ENCODE assay signal across 8 cellular contexts in genomic region chr5:115634343-115635132, GRCh38. TPM values are rescaled to one million over a fixed set of nuclear protein-coding genes. Genes with fewer than 3 reads are reported as not detected.
DNase-seq lines count a peak whose midpoint lies in the region; ATAC-seq and TF ChIP-seq lines count a peak whose summit lies in the region.

No MANE protein-coding gene starts in this region.

- peaks cover 5% of the 10 kb centered on the region for H3K27me3 Mint-ChIP-seq in activated T-cell treated with anti-CD3 and anti-CD28 coated beads, Interleukin-2, amount 50 U/mL, for 4 hours (ENCODE audit: low read depth)
- peaks cover 0 to 66% (median 0%) of the 10 kb centered on the region in 5 donors for H3K27me3 Mint-ChIP-seq in naive thymus-derived CD4-positive, alpha-beta T cell
- H3K27me3 Mint-ChIP-seq in stimulated activated memory B cell treated with anti-CD40 and anti-IgM and Interleukin-4, amounts not matched to agents 10 μg/mL and 1 μg/mL and 100 μg/mL, for 72 hours: peaks cover 19% of the 10 kb centered on the region

- H3K4me2 ChIP-seq in PC-3 (ENCODE audit: low read length): peak overlapping the region; percentile 73

- TF ChIP-seq CTCF in PC-3 (conservative IDR thresholded peaks at IDR 0.05; ENCODE audit: low read depth, low read length): peak; percentile 80
- TF ChIP-seq CTCF in fibroblast of mammary gland (conservative IDR thresholded peaks at IDR 0.05; ENCODE audit: control insufficient read depth, insufficient read depth, low read depth, low read length): peak; percentile 96

- H3K9me2 ChIP-seq in PC-3 (replicated peaks; ENCODE audit: low read length): no peaks in the 10 kb centered on the region

- POLR2A ChIA-PET in PC-3 (lab: Charles Lee; ENCODE audit: unreplicated experiment): no interaction called here
- POLR2A ChIA-PET in naive thymus-derived CD4-positive, alpha-beta T cell (lab: Charles Lee): interaction anchor here (0.7 to 1.1 kb wide), 3 partner anchors 19 to 207 kb away, joined by 3 read pairs; partner anchors contain the start of gene AP3S1

- CTCF ChIA-PET in PC-3 (lab: Charles Lee): interaction anchor here (0.6 to 1.1 kb wide), 3 partner anchors 24 to 435 kb away, joined by 3 to 4 read pairs (median 4); no protein-coding TSS in a partner anchor
- CTCF ChIA-PET in naive thymus-derived CD4-positive, alpha-beta T cell (lab: Charles Lee): interaction anchor here (0.7 to 2.5 kb wide), 7 partner anchors 10 to 435 kb away, joined by 3 to 19 read pairs (median 4); no protein-coding TSS in a partner anchor

- H3K36me3 ChIP-seq in PC-3 (ENCODE audit: low read depth, low read length): no peaks in the 10 kb centered on the region
- no peaks in the 10 kb centered on the region for H3K36me3 ChIP-seq in naive thymus-derived CD4-positive, alpha-beta T cell (ENCODE audit: control insufficient read depth in 2 of 3, insufficient read depth in 3 of 3, low read length in 3 of 3)

- H3K27ac ChIP-seq in PC-3 (ENCODE audit: low read length): no peak overlapping the region
- no peak overlapping the region for H3K27ac ChIP-seq in naive thymus-derived CD4-positive, alpha-beta T cell (ENCODE audit: low read depth, low read length)

- no peaks in the 10 kb centered on the region for H3K79me2 ChIP-seq in PC-3 (ENCODE audit: low read length)

- no peaks in the 10 kb centered on the region for H3K27me3 ChIP-seq in PC-3 (ENCODE audit: low read length)
- H3K27me3 ChIP-seq in naive thymus-derived CD4-positive, alpha-beta T cell (ENCODE audit: control insufficient read depth in 2 of 2, insufficient read depth in 2 of 2, low read length in 2 of 2): no peaks in the 10 kb centered on the region

- H4K20me1 ChIP-seq in PC-3 (ENCODE audit: low read length): no peaks in the 10 kb centered on the region

- H3K36me3 Mint-ChIP-seq in activated T-cell treated with anti-CD3 and anti-CD28 coated beads, Interleukin-2, amount 50 U/mL, for 4 hours (ENCODE audit: insufficient read depth): no peaks in the 10 kb centered on the region
- H3K36me3 Mint-ChIP-seq in naive thymus-derived CD4-positive, alpha-beta T cell: no peaks in the 10 kb centered on the region
- no peaks in the 10 kb centered on the region for H3K36me3 Mint-ChIP-seq in stimulated activated memory B cell treated with anti-CD40 and anti-IgM and Interleukin-4, amounts not matched to agents 10 μg/mL and 1 μg/mL and 100 μg/mL, for 72 hours

- H3F3A ChIP-seq in PC-3 (ENCODE audit: low read length, unreplicated experiment): no peaks in the 10 kb centered on the region

- H2AFZ ChIP-seq in PC-3 (ENCODE audit: low read length): peak overlapping the region; percentile 71

- peaks cover 20% of the 10 kb centered on the region for H3K4me1 Mint-ChIP-seq in activated T-cell treated with anti-CD3 and anti-CD28 coated beads, Interleukin-2, amount 50 U/mL, for 4 hours (ENCODE audit: low read depth)
- peaks cover 0 to 44% (median 7%) of the 10 kb centered on the region in 7 donors for H3K4me1 Mint-ChIP-seq in naive thymus-derived CD4-positive, alpha-beta T cell
- peaks cover 20% of the 10 kb centered on the region for H3K4me1 Mint-ChIP-seq in stimulated activated memory B cell treated with anti-CD40 and anti-IgM and Interleukin-4, amounts not matched to agents 10 μg/mL and 1 μg/mL and 100 μg/mL, for 72 hours

- no peaks in the 10 kb centered on the region for H3K9me3 ChIP-seq in PC-3 (ENCODE audit: low read length)
- no peaks in the 10 kb centered on the region for H3K9me3 ChIP-seq in naive thymus-derived CD4-positive, alpha-beta T cell (ENCODE audit: control insufficient read depth in 2 of 3, low read length in 3 of 3)

- peak overlapping the region; percentile 51 for H3K4me3 Mint-ChIP-seq in activated T-cell treated with anti-CD3 and anti-CD28 coated beads, Interleukin-2, amount 50 U/mL, for 4 hours
- peak overlapping the region; percentile 59 to 87 (median 80) for H3K4me3 Mint-ChIP-seq in naive thymus-derived CD4-positive, alpha-beta T cell
- H3K4me3 Mint-ChIP-seq in stimulated activated memory B cell treated with anti-CD40 and anti-IgM and Interleukin-4, amounts not matched to agents 10 μg/mL and 1 μg/mL and 100 μg/mL, for 72 hours: peak overlapping the region; percentile 24

- H3K4me3 ChIP-seq in Jurkat, Clone E6-1 (ENCODE audit: low read length): peak overlapping the region; percentile 44
- H3K4me3 ChIP-seq in PC-3 (ENCODE audit: low read length) (peak overlapping the region; percentile 39), fibroblast of mammary gland (ENCODE audit: control insufficient read depth, low read depth, low read length) (peak overlapping the region; percentile 20)
- peak overlapping the region; percentile 18 for H3K4me3 ChIP-seq in naive thymus-derived CD4-positive, alpha-beta T cell (ENCODE audit: low read length)

- BruUV-seq in PC-3 (replicated peaks; lab: Mats Ljungman, UMichigan): no TSS peak

- DNase-seq in DMS53 (lab: John Stamatoyannopoulos, UW) (peak; percentile 90), PC-3 (peak; percentile 85), fibroblast of mammary gland (ENCODE audit: low read depth) (peak; percentile 81)
- DNase-seq in Jurkat, Clone E6-1 (ENCODE audit: low read depth, low spot score): peak; percentile 81
- peak; percentile 78 for DNase-seq in activated T-cell treated with anti-CD3 and anti-CD28 coated beads, Interleukin-2, amount 50 U/mL, for 4 hours
- peak; percentile 59 to 75 (median 67) for DNase-seq in naive thymus-derived CD4-positive, alpha-beta T cell

- peak overlapping the region in 6 of 9 donors; percentile 6 to 67 (median 43) for H3K27ac Mint-ChIP-seq in naive thymus-derived CD4-positive, alpha-beta T cell
- H3K27ac Mint-ChIP-seq in stimulated activated memory B cell treated with anti-CD40 and anti-IgM and Interleukin-4, amounts not matched to agents 10 μg/mL and 1 μg/mL and 100 μg/mL, for 72 hours: no peak overlapping the region

- no peaks in the 10 kb centered on the region for H3K9me3 Mint-ChIP-seq in activated T-cell treated with anti-CD3 and anti-CD28 coated beads, Interleukin-2, amount 50 U/mL, for 4 hours
- H3K9me3 Mint-ChIP-seq in naive thymus-derived CD4-positive, alpha-beta T cell: no peaks in the 10 kb centered on the region
- no peaks in the 10 kb centered on the region for H3K9me3 Mint-ChIP-seq in stimulated activated memory B cell treated with anti-CD40 and anti-IgM and Interleukin-4, amounts not matched to agents 10 μg/mL and 1 μg/mL and 100 μg/mL, for 72 hours

- ATAC-seq in GM21619 (IDR thresholded peaks at IDR 0.05; ENCODE audit: unreplicated experiment): peak; percentile 69
- peak; percentile 96 for ATAC-seq in PC-3
- ATAC-seq in activated T-cell treated with anti-CD3 and anti-CD28 coated beads, Interleukin-2, amount 50 U/mL, for 4 hours: peak; percentile 54 to 56
- ATAC-seq in naive thymus-derived CD4-positive, alpha-beta T cell: peak; percentile 97
- ATAC-seq in stimulated activated memory B cell treated with anti-CD40 and anti-IgM and Interleukin-4, amounts not matched to agents 10 μg/mL and 1 μg/mL and 100 μg/mL, for 72 hours: peak; percentile 92

- intact Hi-C loops in PC-3 (cut with micrococcal nuclease): loop anchor here (1.0 to 2.0 kb wide), 4 partner anchors 197 to 434 kb away; no protein-coding TSS in a partner anchor
- intact Hi-C loops in naive thymus-derived CD4-positive, alpha-beta T cell (cut with micrococcal nuclease): loop anchor here (1.0 to 2.0 kb wide), 5 partner anchors 8 to 434 kb away; partner anchors contain the start of gene TMED7 (in 2 of the 2)

- no peaks in the 10 kb centered on the region for H3K4me1 ChIP-seq in PC-3 (ENCODE audit: insufficient read depth, low read length)
- H3K4me1 ChIP-seq in naive thymus-derived CD4-positive, alpha-beta T cell (ENCODE audit: control insufficient read depth in 2 of 2, insufficient read depth in 2 of 2, low read length in 2 of 2): no peaks in the 10 kb centered on the region

- 0 out of 2 replicates have a peak overlapping the region, but pooled peaks have one; percentile 4 for H3K9ac ChIP-seq in PC-3 (ENCODE audit: low read length)

RNA-seq across cellular contexts. Expression of gene TMED7, which starts 8.7 kb away (rescaled TPM):
- 14.9 TPM for polyA plus RNA-seq in Jurkat, Clone E6-1 (2012; ENCODE audit: insufficient read depth, insufficient read length)
- 234 and 278 TPM in 2 replicates for total RNA-seq in PC-3 (2014; rRNA removed)
- 10 to 100 TPM; 59.8 to 66.1 (median 62.6) TPM for total RNA-seq in activated T-cell treated with anti-CD3 and anti-CD28 coated beads, Interleukin-2, amount 50 U/mL, for 4 hours
- total RNA-seq in naive thymus-derived CD4-positive, alpha-beta T cell: 10 to 100 TPM; 41.7 to 58.0 (median 47.5) TPM
- polyA plus RNA-seq in naive thymus-derived CD4-positive, alpha-beta T cell: 10 to 100 TPM; 31.5 to 42.9 TPM

RNA-seq across cellular contexts. Expression of gene TICAM2, which starts 32.3 kb away (rescaled TPM):
- polyA plus RNA-seq in Jurkat, Clone E6-1 (2012; ENCODE audit: insufficient read depth, insufficient read length): not detected
- total RNA-seq in PC-3 (2014; rRNA removed): 3.9 and 5.0 TPM in 2 replicates
- total RNA-seq in activated T-cell treated with anti-CD3 and anti-CD28 coated beads, Interleukin-2, amount 50 U/mL, for 4 hours: under 1 TPM; 0.18 to 0.82 (median 0.48) TPM
- total RNA-seq in naive thymus-derived CD4-positive, alpha-beta T cell: 1 to 10 TPM in 4 of 5 experiments, under 1 TPM in 1; 0.93 to 3.7 (median 1.9) TPM
- polyA plus RNA-seq in naive thymus-derived CD4-positive, alpha-beta T cell: under 1 TPM; 0.14 to 0.60 TPM

Comparison
In these comparisons a context has a peak if more than half of its experiments do, and no peak if none do; other contexts are left out.
1. H3K4me3 Mint-ChIP-seq: peak in every context shown above with its lines; median percentile 80 in naive thymus-derived CD4-positive, alpha-beta T cell; 51 in activated T-cell treated with anti-CD3 and anti-CD28 coated beads, Interleukin-2, amount 50 U/mL, for 4 hours; 24 in stimulated activated memory B cell treated with anti-CD40 and anti-IgM and Interleukin-4, amounts not matched to agents 10 μg/mL and 1 μg/mL and 100 μg/mL, for 72 hours.